Comparison of ENCODE assay signal across 1 cellular context in genomic region chr10:13930123-13930522, GRCh38.
TF ChIP-seq lines count a peak whose summit lies in the region.

No MANE protein-coding gene starts in this region.

TF ChIP-seq in HEK293, 187 proteins besides CTCF, POLR2A, EP300 and RAD21 (continued from another document):
- TF ChIP-seq, protein P1, sequence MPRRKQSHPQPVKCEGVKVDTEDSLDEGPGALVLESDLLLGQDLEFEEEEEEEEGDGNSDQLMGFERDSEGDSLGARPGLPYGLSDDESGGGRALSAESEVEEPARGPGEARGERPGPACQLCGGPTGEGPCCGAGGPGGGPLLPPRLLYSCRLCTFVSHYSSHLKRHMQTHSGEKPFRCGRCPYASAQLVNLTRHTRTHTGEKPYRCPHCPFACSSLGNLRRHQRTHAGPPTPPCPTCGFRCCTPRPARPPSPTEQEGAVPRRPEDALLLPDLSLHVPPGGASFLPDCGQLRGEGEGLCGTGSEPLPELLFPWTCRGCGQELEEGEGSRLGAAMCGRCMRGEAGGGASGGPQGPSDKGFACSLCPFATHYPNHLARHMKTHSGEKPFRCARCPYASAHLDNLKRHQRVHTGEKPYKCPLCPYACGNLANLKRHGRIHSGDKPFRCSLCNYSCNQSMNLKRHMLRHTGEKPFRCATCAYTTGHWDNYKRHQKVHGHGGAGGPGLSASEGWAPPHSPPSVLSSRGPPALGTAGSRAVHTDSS (tag by site-specific recombination; IDR thresholded peaks at IDR 0.05) = no peak
- TF ChIP-seq ZNF701 (tag by site-specific recombination; IDR thresholded peaks at IDR 0.05) (no peak), ZIC2 (tag by site-specific recombination; IDR thresholded peaks at IDR 0.05) (peak; percentile 39; the same call in 1 of the 2 replicates), ZBTB26 (tag by site-specific recombination; optimal IDR thresholded peaks at IDR 0.05) (no peak), PRDM10 (tag by site-specific recombination; IDR thresholded peaks at IDR 0.05) (no peak), ZNF274 (IDR thresholded peaks at IDR 0.05; ENCODE audit: low read length) (no peak), ZNF274 (tag by site-specific recombination; IDR thresholded peaks at IDR 0.05; ENCODE audit: borderline replicate concordance) (no peak), ZNF510 (tag by site-specific recombination; IDR thresholded peaks at IDR 0.05; ENCODE audit: insufficient replicate concordance) (no peak), ZNF677 (tag by site-specific recombination; IDR thresholded peaks at IDR 0.05) (no peak), OVOL3 (tag by site-specific recombination; IDR thresholded peaks at IDR 0.05) (no peak), GLIS1 (tag by site-specific recombination; IDR thresholded peaks at IDR 0.05) (no peak), SCRT1 (tag by site-specific recombination; IDR thresholded peaks at IDR 0.05; ENCODE audit: borderline replicate concordance) (no peak), GFI1B (tag by site-specific recombination; IDR thresholded peaks at IDR 0.05) (no peak), ZNF426 (tag by site-specific recombination; IDR thresholded peaks at IDR 0.05) (no peak), YY2 (tag by site-specific recombination; IDR thresholded peaks at IDR 0.05) (no peak), ZNF626 (tag by site-specific recombination; IDR thresholded peaks at IDR 0.05) (no peak), ZNF394 (tag by site-specific recombination; IDR thresholded peaks at IDR 0.05; ENCODE audit: borderline replicate concordance) (peak; percentile 51; the same call in 1 of the 2 replicates), ZNF645 (tag by site-specific recombination; IDR thresholded peaks at IDR 0.05) (no peak), ZBTB44 (tag by site-specific recombination; IDR thresholded peaks at IDR 0.05) (peak; percentile 45; the same call in 1 of the 2 replicates), ZNF660 (tag by site-specific recombination; IDR thresholded peaks at IDR 0.05) (0 out of 2 replicates have a peak, but pooled peaks have one; percentile 30)
- TF ChIP-seq, protein P2, sequence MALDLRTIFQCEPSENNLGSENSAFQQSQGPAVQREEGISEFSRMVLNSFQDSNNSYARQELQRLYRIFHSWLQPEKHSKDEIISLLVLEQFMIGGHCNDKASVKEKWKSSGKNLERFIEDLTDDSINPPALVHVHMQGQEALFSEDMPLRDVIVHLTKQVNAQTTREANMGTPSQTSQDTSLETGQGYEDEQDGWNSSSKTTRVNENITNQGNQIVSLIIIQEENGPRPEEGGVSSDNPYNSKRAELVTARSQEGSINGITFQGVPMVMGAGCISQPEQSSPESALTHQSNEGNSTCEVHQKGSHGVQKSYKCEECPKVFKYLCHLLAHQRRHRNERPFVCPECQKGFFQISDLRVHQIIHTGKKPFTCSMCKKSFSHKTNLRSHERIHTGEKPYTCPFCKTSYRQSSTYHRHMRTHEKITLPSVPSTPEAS (tag by site-specific recombination; IDR thresholded peaks at IDR 0.05) = no peak
- TF ChIP-seq, protein P3, sequence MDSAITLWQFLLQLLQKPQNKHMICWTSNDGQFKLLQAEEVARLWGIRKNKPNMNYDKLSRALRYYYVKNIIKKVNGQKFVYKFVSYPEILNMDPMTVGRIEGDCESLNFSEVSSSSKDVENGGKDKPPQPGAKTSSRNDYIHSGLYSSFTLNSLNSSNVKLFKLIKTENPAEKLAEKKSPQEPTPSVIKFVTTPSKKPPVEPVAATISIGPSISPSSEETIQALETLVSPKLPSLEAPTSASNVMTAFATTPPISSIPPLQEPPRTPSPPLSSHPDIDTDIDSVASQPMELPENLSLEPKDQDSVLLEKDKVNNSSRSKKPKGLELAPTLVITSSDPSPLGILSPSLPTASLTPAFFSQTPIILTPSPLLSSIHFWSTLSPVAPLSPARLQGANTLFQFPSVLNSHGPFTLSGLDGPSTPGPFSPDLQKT (IDR thresholded peaks at IDR 0.05; ENCODE audit: borderline replicate concordance, low read depth, low read length) = no peak
